In the genomic region with DNA sequence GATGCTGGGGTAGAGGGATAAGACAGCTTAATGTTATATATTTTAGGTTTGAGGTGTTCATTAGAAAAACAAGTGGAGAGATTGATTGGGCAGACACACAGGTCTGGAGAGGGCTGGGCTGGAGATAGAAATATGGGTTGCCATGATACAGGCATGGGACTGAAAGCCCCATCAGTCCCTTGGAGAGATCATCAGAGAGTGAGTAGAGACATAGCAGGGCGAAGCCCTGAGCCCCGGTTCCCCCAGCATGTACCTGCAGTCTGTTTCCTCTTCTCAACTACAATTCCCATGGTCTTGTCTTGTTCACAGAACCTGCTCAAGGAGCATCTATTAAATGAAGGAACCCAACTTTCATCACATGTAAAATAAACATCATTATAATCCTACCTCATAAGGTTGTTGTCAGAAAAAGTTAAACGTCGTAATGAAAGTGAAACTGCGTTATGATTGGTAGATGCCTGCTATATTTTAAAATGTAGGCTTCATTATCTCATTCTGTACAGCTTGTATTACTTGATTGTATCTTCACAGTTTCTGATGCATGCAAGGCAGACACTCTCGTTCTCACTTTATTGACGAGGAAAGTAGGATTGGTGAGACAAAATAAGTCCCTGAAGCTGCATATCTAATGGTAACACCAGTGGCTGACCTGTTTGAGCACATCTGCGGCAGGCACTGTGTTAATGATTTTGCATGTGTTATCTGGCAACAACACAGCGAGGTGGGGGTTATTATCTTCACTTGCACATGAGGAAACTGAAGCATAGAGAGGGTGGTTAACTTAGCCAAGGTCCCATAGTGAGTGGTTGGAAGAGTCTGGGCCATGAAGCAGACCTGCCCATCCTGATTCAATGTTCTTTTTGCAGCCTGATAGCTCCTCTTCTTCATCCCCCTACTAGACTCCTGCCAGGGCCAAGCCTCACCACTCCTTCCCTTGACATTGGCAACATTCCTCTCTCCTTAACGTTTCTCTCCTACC, we compare ENCODE assay signal across 10 cellular contexts.
A peak's percentile ranks its signal among the peaks of the same experiment; 100 is the strongest.
DNase-seq lines count a peak whose midpoint lies in the region; ATAC-seq, FAIRE-seq and TF ChIP-seq lines count a peak whose summit lies in the region.
"Had no signal": no experiment of that assay in that cellular context is flagged by ENCODE, and none has a peak within 500 bp of the region (broad histone marks: within the 10 kb centered on the region; RNA-seq: fewer than 3 reads in every experiment).

No MANE protein-coding gene starts in this region.

- no peaks in the 10 kb centered on the region for H3K36me3 ChIP-seq in testis (ENCODE audit: low read depth, missing control alignments)

- WGBS in testis, 2 donors = 32 to 38% methylated on average over 10 of the region's 10 CpGs

- intact Hi-C loops in testis (cut with DNase I; ENCODE audit: low total_unique reads) = loop anchor here (5.0 to 10.0 kb wide), 4 partner anchors 79 to 614 kb away; partner anchors contain the start of genes SESN3 and SRSF8
- intact Hi-C loops in left ventricle myocardium superior (cut with micrococcal nuclease) = no loop called here

- TF ChIP-seq CTCF in WTC11 (IDR thresholded peaks at IDR 0.05) = no peak
- no peak for TF ChIP-seq CTCF in testis (IDR thresholded peaks at IDR 0.05)

- H3K4me1 ChIP-seq in testis = peaks cover 34% of the 10 kb centered on the region

- no peak for ATAC-seq in WTC11
- no peak for ATAC-seq in left ventricle myocardium superior

- H3K27ac ChIP-seq in testis = no peak overlapping the region
- H3K27ac ChIP-seq: SK-N-MC had no signal

- H3K4me3 ChIP-seq in testis = no peak overlapping the region
- H3K4me3 ChIP-seq: SK-N-MC had no signal

- POLR2A ChIA-PET in WTC11 (lab: Charles Lee) = interaction anchor here (1.3 kb wide), 1 partner anchor 637 kb away, joined by 5 read pairs; the partner anchor contains the start of gene FAM76B

- H3K27me3 Mint-ChIP-seq in WTC11 (ENCODE audit: low read depth) = peaks cover 31% of the 10 kb centered on the region

- no peaks in the 10 kb centered on the region for H3K9me3 ChIP-seq in testis

- no peak overlapping the region for H3K27ac Mint-ChIP-seq in WTC11

- H3K36me3 Mint-ChIP-seq in WTC11 = peaks cover 6% of the 10 kb centered on the region; the same call in 1 of the 2 replicates

- DNase-seq in stimulated activated CD4-positive, alpha-beta T cell treated with anti-CD3 and anti-CD28 coated beads, Interleukin-15, amount 100 ng/mL, for 24 hours = peak; percentile 33
- no peak for DNase-seq in stimulated activated CD4-positive, alpha-beta T cell treated with anti-CD3 and anti-CD28 coated beads, Interleukin-4, amount 100 ng/mL, for 4 hours
- DNase-seq in activated CD4-positive, alpha-beta T cell treated with anti-CD3 and anti-CD28 coated beads, Interleukin-2, amount 50 U/mL, for 1 hour = peak; percentile 9
- DNase-seq in germinal center (ENCODE audit: low spot score) = peak; percentile 38
- no peak for DNase-seq in WTC11 (ENCODE audit: low spot score)
- no peak for DNase-seq in HTR-8/SVneo (ENCODE audit: insufficient read length, low spot score)
- no peak for DNase-seq in testis
- no peak for DNase-seq in left ventricle myocardium superior

- peaks cover 7% of the 10 kb centered on the region for H3K9me3 Mint-ChIP-seq in WTC11

- no peak overlapping the region for H3K4me3 Mint-ChIP-seq in WTC11

- CTCF ChIA-PET in WTC11 (lab: Charles Lee) = interaction anchor here (0.8 to 6.3 kb wide), 27 partner anchors 15 to 614 kb away, joined by 3 to 143 read pairs (median 5); partner anchors contain the start of genes SESN3 and SRSF8

- peaks cover 19% of the 10 kb centered on the region for H3K4me1 Mint-ChIP-seq in WTC11

- TF ChIP-seq POLR2A in testis (IDR thresholded peaks at IDR 0.05) = no peak

- H3K27me3 ChIP-seq in testis = no peaks in the 10 kb centered on the region

- FAIRE-seq in HTR-8/SVneo (lab: Jason Lieb, UNC) = no peak
- FAIRE-seq: astrocyte had no signal

TF ChIP-seq in WTC11, 78 proteins besides CTCF, POLR2A, EP300 and RAD21:
- TF ChIP-seq NR3C1 (CRISPR knock-in tag; conservative IDR thresholded peaks at IDR 0.05; ENCODE audit: low read depth) = no peak
- no peak for TF ChIP-seq ZNF416 (CRISPR knock-in tag; IDR thresholded peaks at IDR 0.05)
- TF ChIP-seq, protein P1, sequence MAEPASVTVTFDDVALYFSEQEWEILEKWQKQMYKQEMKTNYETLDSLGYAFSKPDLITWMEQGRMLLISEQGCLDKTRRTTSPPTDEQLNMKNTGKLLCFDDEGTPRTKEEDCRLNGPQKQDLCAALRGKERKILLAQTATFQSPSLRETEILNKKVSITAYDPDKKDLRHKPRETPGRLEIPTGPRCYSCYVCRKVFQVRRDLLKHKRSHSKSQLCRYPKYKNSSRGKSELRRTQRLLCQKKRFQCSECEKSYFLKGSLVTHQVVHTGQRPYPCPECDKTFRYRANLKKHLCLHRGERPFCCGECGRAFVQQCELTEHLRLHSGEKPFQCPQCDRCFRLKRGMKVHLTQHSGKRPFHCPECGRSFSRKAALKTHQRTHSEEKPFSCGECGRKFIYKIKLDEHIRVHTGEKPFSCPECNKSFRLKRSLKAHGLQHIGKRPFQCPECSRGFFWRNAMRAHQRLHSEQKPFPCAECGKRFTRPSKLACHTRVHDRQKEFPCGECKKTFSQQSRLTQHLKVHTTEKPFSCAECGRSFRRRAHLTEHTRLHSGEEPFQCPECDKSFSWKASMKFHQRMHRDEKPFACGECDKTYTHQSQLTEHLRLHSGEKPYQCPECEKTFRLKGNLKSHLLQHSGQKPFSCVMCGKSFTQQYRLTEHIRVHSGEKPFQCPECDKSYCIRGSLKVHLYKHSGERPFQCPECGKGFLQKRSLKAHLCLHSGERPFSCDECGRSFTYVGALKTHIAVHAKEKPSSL (CRISPR knock-in tag; conservative IDR thresholded peaks at IDR 0.05) = no peak
- TF ChIP-seq NFATC4 (CRISPR knock-in tag; IDR thresholded peaks at IDR 0.05) = no peak
TF ChIP-seq in WTC11: peak in this region for 0.

Comparison
In these comparisons a context has a peak if more than half of its experiments do, and no peak if none do; other contexts are left out.
1. DNase-seq: peak in stimulated activated CD4-positive, alpha-beta T cell treated with anti-CD3 and anti-CD28 coated beads, Interleukin-15, amount 100 ng/mL, for 24 hours (single experiment), activated CD4-positive, alpha-beta T cell treated with anti-CD3 and anti-CD28 coated beads, Interleukin-2, amount 50 U/mL, for 1 hour (single experiment) and germinal center (single experiment); none in stimulated activated CD4-positive, alpha-beta T cell treated with anti-CD3 and anti-CD28 coated beads, Interleukin-4, amount 100 ng/mL, for 4 hours (0 of 2), WTC11 (single experiment), HTR-8/SVneo (single experiment), testis (single experiment) and left ventricle myocardium superior (single experiment).